ENCODE assay signal across 18 cellular contexts in genomic region chr2:191078165-191078867, GRCh38.
DNase-seq lines count a peak whose midpoint lies in the region; ATAC-seq and TF ChIP-seq lines count a peak whose summit lies in the region.
"Had no signal": no experiment of that assay in that cellular context is flagged by ENCODE, and none has a peak within 500 bp of the region (broad histone marks: within the 10 kb centered on the region; RNA-seq: fewer than 3 reads in every experiment).

No MANE protein-coding gene starts in this region.

- no peak overlapping the region for H3K9ac ChIP-seq in MM.1S (ENCODE audit: low read length)

- no peaks in the 10 kb centered on the region for H3K79me2 ChIP-seq in MM.1S (ENCODE audit: low read length)

- peaks cover 5 to 15% (median 5%) of the 10 kb centered on the region in 3 experiments for H3K36me3 ChIP-seq in naive thymus-derived CD4-positive, alpha-beta T cell (ENCODE audit: control insufficient read depth in 2 of 3, insufficient read depth in 3 of 3, low read length in 3 of 3)
- H3K36me3 ChIP-seq in MM.1S (replicated peaks; ENCODE audit: insufficient read depth, low read length) = no peaks in the 10 kb centered on the region
- H3K36me3 ChIP-seq: cardiac muscle cell had no signal

- no peaks in the 10 kb centered on the region for H3K9me2 ChIP-seq in MM.1S (replicated peaks; ENCODE audit: insufficient read depth, low read length)

- H3K9me3 ChIP-seq in naive thymus-derived CD4-positive, alpha-beta T cell (ENCODE audit: control insufficient read depth in 2 of 3, low read length in 3 of 3) = peaks cover 0 to 5% (median 0%) of the 10 kb centered on the region in 3 experiments
- no peaks in the 10 kb centered on the region for H3K9me3 ChIP-seq in MM.1S (replicated peaks; ENCODE audit: insufficient read depth, low read length)

- H3K27ac ChIP-seq in naive thymus-derived CD4-positive, alpha-beta T cell (ENCODE audit: low read depth, low read length) = peak overlapping the region; percentile 31
- no peak overlapping the region for H3K27ac ChIP-seq in MM.1S (ENCODE audit: low read length)
- H3K27ac ChIP-seq: cardiac muscle cell had no signal

- no peaks in the 10 kb centered on the region for H4K20me1 ChIP-seq in MM.1S (ENCODE audit: insufficient read depth, low read length)

- H3K4me2 ChIP-seq in MM.1S (ENCODE audit: low read depth, low read length) = no peak overlapping the region

- no peaks in the 10 kb centered on the region for H3K27me3 ChIP-seq in naive thymus-derived CD4-positive, alpha-beta T cell (ENCODE audit: control insufficient read depth in 2 of 2, insufficient read depth in 2 of 2, low read length in 2 of 2)
- no peaks in the 10 kb centered on the region for H3K27me3 ChIP-seq in MM.1S (replicated peaks; ENCODE audit: insufficient read depth, low read length)
- H3K27me3 ChIP-seq: cardiac muscle cell had no signal

- peak overlapping the region; percentile 60 for H3K4me3 Mint-ChIP-seq in activated T-helper 1 cell treated with anti-CD3 and anti-CD28 coated beads, Interleukin-12 subunit alpha, Interleukin-12 subunit beta, Interleukin-2, Interleukin-4 antibody, amounts not matched to agents 30 ng/mL and 10 ng/mL and 1 ng/mL, durations not matched to agents 14 hours and 24 hours and 36 hours
- peak overlapping the region in 8 of 10 donors; percentile 2 to 78 (median 26) for H3K4me3 Mint-ChIP-seq in naive thymus-derived CD4-positive, alpha-beta T cell
- H3K4me3 Mint-ChIP-seq: naive B cell had no signal

- peaks cover 8% of the 10 kb centered on the region for H3K9me3 Mint-ChIP-seq in activated T-helper 1 cell treated with anti-CD3 and anti-CD28 coated beads, Interleukin-12 subunit alpha, Interleukin-12 subunit beta, Interleukin-2, Interleukin-4 antibody, amounts not matched to agents 30 ng/mL and 10 ng/mL and 1 ng/mL, durations not matched to agents 14 hours and 24 hours and 36 hours
- peaks cover 0 to 16% (median 3%) of the 10 kb centered on the region in 11 donors for H3K9me3 Mint-ChIP-seq in naive thymus-derived CD4-positive, alpha-beta T cell

- POLR2A ChIA-PET in naive thymus-derived CD4-positive, alpha-beta T cell (lab: Charles Lee) = interaction anchor here (0.7 to 2.3 kb wide), 3 partner anchors 11 to 17 kb away, joined by 3 to 7 read pairs (median 3); no protein-coding TSS in a partner anchor

- H3K4me1 ChIP-seq in naive thymus-derived CD4-positive, alpha-beta T cell (ENCODE audit: control insufficient read depth in 2 of 2, insufficient read depth in 2 of 2, low read length in 2 of 2) = peaks cover 0 to 7% of the 10 kb centered on the region in 2 donors
- H3K4me1 ChIP-seq in MM.1S (ENCODE audit: low read length) = no peaks in the 10 kb centered on the region

- intact Hi-C loops in activated T-helper 1 cell treated with anti-CD3 and anti-CD28 coated beads, Interleukin-12 subunit alpha, Interleukin-12 subunit beta, Interleukin-2, Interleukin-4 antibody, amounts not matched to agents 30 ng/mL and 10 ng/mL and 1 ng/mL, durations not matched to agents 14 hours and 24 hours and 36 hours (cut with micrococcal nuclease) = loop anchor here (1.0 to 2.0 kb wide), 6 partner anchors 12 to 116 kb away; no protein-coding TSS in a partner anchor
- intact Hi-C loops in naive thymus-derived CD4-positive, alpha-beta T cell (cut with micrococcal nuclease) = loop anchor here (1.0 to 2.0 kb wide), 5 partner anchors 8 to 36 kb away; no protein-coding TSS in a partner anchor

- H3K27ac Mint-ChIP-seq in activated T-helper 1 cell treated with anti-CD3 and anti-CD28 coated beads, Interleukin-12 subunit alpha, Interleukin-12 subunit beta, Interleukin-2, Interleukin-4 antibody, amounts not matched to agents 30 ng/mL and 10 ng/mL and 1 ng/mL, durations not matched to agents 14 hours and 24 hours and 36 hours = peak overlapping the region; percentile 89
- H3K27ac Mint-ChIP-seq in naive thymus-derived CD4-positive, alpha-beta T cell = peak overlapping the region; percentile 33 to 91 (median 76)

- H3K4me3 ChIP-seq in naive thymus-derived CD4-positive, alpha-beta T cell (ENCODE audit: low read length) = no peak overlapping the region
- no peak overlapping the region for H3K4me3 ChIP-seq in MM.1S (ENCODE audit: low read length)
- H3K4me3 ChIP-seq: cardiac muscle cell had no signal

- CTCF ChIA-PET in naive thymus-derived CD4-positive, alpha-beta T cell (lab: Charles Lee) = interaction anchor here (1.0 kb wide), 1 partner anchor 14 kb away, joined by 3 read pairs; no protein-coding TSS in a partner anchor

- TF ChIP-seq CTCF in MM.1S (IDR thresholded peaks at IDR 0.05; ENCODE audit: low read length) = no peak

- no peaks in the 10 kb centered on the region for H3F3A ChIP-seq in MM.1S (ENCODE audit: insufficient read depth, low read length)

- H3K4me1 Mint-ChIP-seq in activated T-helper 1 cell treated with anti-CD3 and anti-CD28 coated beads, Interleukin-12 subunit alpha, Interleukin-12 subunit beta, Interleukin-2, Interleukin-4 antibody, amounts not matched to agents 30 ng/mL and 10 ng/mL and 1 ng/mL, durations not matched to agents 14 hours and 24 hours and 36 hours (ENCODE audit: low read depth) = peaks cover 31% of the 10 kb centered on the region
- peaks cover 17 to 57% (median 39%) of the 10 kb centered on the region in 7 donors for H3K4me1 Mint-ChIP-seq in naive thymus-derived CD4-positive, alpha-beta T cell

- H3K27me3 Mint-ChIP-seq in activated T-helper 1 cell treated with anti-CD3 and anti-CD28 coated beads, Interleukin-12 subunit alpha, Interleukin-12 subunit beta, Interleukin-2, Interleukin-4 antibody, amounts not matched to agents 30 ng/mL and 10 ng/mL and 1 ng/mL, durations not matched to agents 14 hours and 24 hours and 36 hours (ENCODE audit: insufficient read depth) = no peaks in the 10 kb centered on the region
- H3K27me3 Mint-ChIP-seq in naive thymus-derived CD4-positive, alpha-beta T cell = no peaks in the 10 kb centered on the region

- DNase-seq in activated T-helper 1 cell treated with anti-CD3 and anti-CD28 coated beads, Interleukin-12 subunit alpha, Interleukin-12 subunit beta, Interleukin-2, Interleukin-4 antibody, amounts not matched to agents 30 ng/mL and 10 ng/mL and 1 ng/mL, durations not matched to agents 14 hours and 24 hours and 36 hours (ENCODE audit: low spot score) = no peak
- no peak for DNase-seq in naive thymus-derived CD4-positive, alpha-beta T cell
- no peak for DNase-seq in MM.1S
- no peak for DNase-seq in activated effector memory CD4-positive, alpha-beta T cell treated with anti-CD3 and anti-CD28 coated beads, Interleukin-2, amount 50 U/mL, for 16 hours
- DNase-seq: activated effector memory CD4-positive, alpha-beta T cell treated with Interleukin-2 at 50 U/mL for 16 hours; C1 segment of cervical spinal cord; DMS79 treated with DMSO at 0.1 percent for 48 hours; effector CD4-positive, alpha-beta T cell; left ventricle myocardium superior; naive B cell; NCI-H2029 treated with DMSO at 0.1 percent for 48 hours; NCI-H748 treated with DMSO at 0.1 percent for 48 hours; stimulated activated CD4-positive, alpha-beta T cell treated with anti-CD3 and anti-CD28 coated beads, Interleukin-15, amount 100 ng/mL, for 24 hours; substantia nigra had no signal

- peak; percentile 62 for ATAC-seq in GM19351 (IDR thresholded peaks at IDR 0.05; ENCODE audit: unreplicated experiment)
- peak; percentile 62 for ATAC-seq in HG02885 (IDR thresholded peaks at IDR 0.05; ENCODE audit: poor library complexity, unreplicated experiment)
- no peak for ATAC-seq in naive thymus-derived CD4-positive, alpha-beta T cell
- no peak for ATAC-seq in HG02623 (IDR thresholded peaks at IDR 0.05; ENCODE audit: unreplicated experiment)
- ATAC-seq: left ventricle myocardium superior had no signal

- H3K36me3 Mint-ChIP-seq in activated T-helper 1 cell treated with anti-CD3 and anti-CD28 coated beads, Interleukin-12 subunit alpha, Interleukin-12 subunit beta, Interleukin-2, Interleukin-4 antibody, amounts not matched to agents 30 ng/mL and 10 ng/mL and 1 ng/mL, durations not matched to agents 14 hours and 24 hours and 36 hours (ENCODE audit: low read depth) = peaks cover 43% of the 10 kb centered on the region
- peaks cover 9 to 61% (median 56%) of the 10 kb centered on the region in 5 donors for H3K36me3 Mint-ChIP-seq in naive thymus-derived CD4-positive, alpha-beta T cell
- H3K36me3 Mint-ChIP-seq: naive B cell had no signal

- H2AFZ ChIP-seq in MM.1S (ENCODE audit: low read length) = no peak overlapping the region

Comparison
In these comparisons a context has a peak if more than half of its experiments do, and no peak if none do; other contexts are left out.
1. ATAC-seq: peak in GM19351 (single experiment) and HG02885 (single experiment); none in naive thymus-derived CD4-positive, alpha-beta T cell (single experiment) and HG02623 (single experiment).